In the genomic region with DNA sequence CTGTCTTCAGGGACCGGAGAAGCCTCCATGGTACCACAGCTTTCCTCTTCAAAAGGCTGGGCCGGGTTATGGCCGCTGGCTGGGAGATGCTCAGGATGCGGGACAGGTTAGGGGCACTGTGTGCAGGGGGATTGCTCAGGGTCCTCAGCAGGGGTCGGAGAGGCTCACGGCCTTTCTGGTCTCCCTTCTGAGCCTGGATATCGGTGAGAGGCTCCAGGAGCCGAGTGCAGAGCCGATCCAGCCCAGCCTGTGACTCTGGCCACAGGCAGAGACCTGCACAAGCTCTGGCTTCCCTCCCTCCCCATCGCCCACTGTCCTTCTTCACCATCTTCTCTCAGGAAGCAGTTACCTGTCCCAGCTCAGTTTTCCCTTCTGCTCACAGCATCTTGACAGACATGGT, we compare ENCODE assay signal across 9 cellular contexts.
"Had no signal": no experiment of that assay in that cellular context is flagged by ENCODE, and none has a peak within 500 bp of the region (broad histone marks: within the 10 kb centered on the region; RNA-seq: fewer than 3 reads in every experiment).

No MANE protein-coding gene starts in this region.

- H2AFZ ChIP-seq: GM23338 had no signal

- ATAC-seq: GM23338, HCT116, K562 had no signal

- H3K9me3 ChIP-seq: HAP-1 had no signal

- H3K4me2 ChIP-seq: GM23338 had no signal

- H3K4me3 ChIP-seq: GM23338, HAP-1, K562 had no signal

- H3K9me3 Mint-ChIP-seq: GM23338, HFFc6 had no signal

- H3K4me3 Mint-ChIP-seq: GM23338, HFFc6 had no signal

- H3K36me3 ChIP-seq: HAP-1 had no signal

- DNase-seq: H7, HFFc6, IMR-90, KG1 had no signal

- H3K4me1 ChIP-seq: HAP-1 had no signal

- FAIRE-seq: HTR-8/SVneo, K562 had no signal

- H3K27ac Mint-ChIP-seq: GM23338, HFFc6 had no signal
